Comparison of ENCODE assay signal across 21 cellular contexts in the genomic region with DNA sequence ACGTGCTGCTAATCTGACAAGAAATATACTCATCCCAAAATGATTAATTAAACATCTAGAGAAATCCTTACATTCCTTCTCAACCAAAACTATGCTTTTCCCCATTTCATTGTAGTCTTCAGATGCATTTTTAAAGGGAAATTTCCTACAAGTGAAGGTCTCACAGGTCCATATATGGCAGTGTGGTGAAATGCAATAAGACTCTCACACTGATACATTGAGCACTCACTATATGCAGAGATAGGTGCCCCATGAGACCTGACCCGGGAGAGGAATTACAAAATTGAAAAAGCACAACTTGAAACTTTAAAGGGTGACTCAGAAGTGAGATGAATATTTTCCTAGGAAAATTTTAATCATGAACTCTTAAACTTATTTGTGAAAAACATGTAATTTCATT.
"Had no signal": no experiment of that assay in that cellular context is flagged by ENCODE, and none has a peak within 500 bp of the region (broad histone marks: within the 10 kb centered on the region; RNA-seq: fewer than 3 reads in every experiment).

No MANE protein-coding gene starts in this region.

- H3K36me3 Mint-ChIP-seq: activated naive CD8-positive, alpha-beta T cell; immature natural killer cell; stimulated activated naive B cell treated with anti-CD40 and anti-IgM and Interleukin-4, amounts not matched to agents 10 μg/mL and 1 μg/mL and 100 μg/mL, for 72 hours had no signal

- H3K4me1 Mint-ChIP-seq: immature natural killer cell; stimulated activated naive B cell treated with anti-CD40 and anti-IgM and Interleukin-4, amounts not matched to agents 10 μg/mL and 1 μg/mL and 100 μg/mL, for 72 hours had no signal

- H3K27ac Mint-ChIP-seq: activated CD8-positive, alpha-beta T cell treated with anti-CD3 and anti-CD28 coated beads, Interleukin-2, amount 10 ng/mL, durations not matched to agents 7 days and 5 days; activated naive CD8-positive, alpha-beta T cell; immature natural killer cell; natural killer cell treated with Interleukin-12 subunit alpha and Interleukin-12 subunit beta and Interleukin-15 and Interleukin-18, amount 100 ng/mL, for 72 hours; stimulated activated naive B cell treated with anti-CD40 and anti-IgM and Interleukin-4, amounts not matched to agents 10 μg/mL and 1 μg/mL and 100 μg/mL, for 72 hours had no signal

- H3K4me3 Mint-ChIP-seq: activated CD8-positive, alpha-beta T cell treated with anti-CD3 and anti-CD28 coated beads, Interleukin-2, amount 10 ng/mL, durations not matched to agents 7 days and 5 days; activated naive CD8-positive, alpha-beta T cell; immature natural killer cell; natural killer cell treated with Interleukin-12 subunit alpha and Interleukin-12 subunit beta and Interleukin-15 and Interleukin-18, amount 100 ng/mL, for 72 hours; stimulated activated naive B cell treated with anti-CD40 and anti-IgM and Interleukin-4, amounts not matched to agents 10 μg/mL and 1 μg/mL and 100 μg/mL, for 72 hours had no signal

- H3K27ac ChIP-seq: breast epithelium, foreskin keratinocyte, tibial nerve, uterus had no signal

- H3K9me3 ChIP-seq: breast epithelium, tibial nerve, uterus had no signal

- H3K27me3 ChIP-seq: breast epithelium, foreskin keratinocyte, tibial nerve, uterus had no signal

- H3K4me3 ChIP-seq: breast epithelium, tibial nerve, uterus had no signal

- ATAC-seq: activated CD8-positive, alpha-beta T cell treated with anti-CD3 and anti-CD28 coated beads, Interleukin-2, amount 10 ng/mL, durations not matched to agents 7 days and 5 days; foreskin keratinocyte; natural killer cell treated with Interleukin-12 subunit alpha and Interleukin-12 subunit beta and Interleukin-15 and Interleukin-18, amount 100 ng/mL, for 72 hours; stimulated activated naive B cell treated with anti-CD40 and anti-IgM and Interleukin-4, amounts not matched to agents 10 μg/mL and 1 μg/mL and 100 μg/mL, for 72 hours had no signal

- DNase-seq: activated CD4-positive, alpha-beta T cell treated with anti-CD3 and anti-CD28 coated beads for 48 hours; activated CD8-positive, alpha-beta memory T cell treated with anti-CD3 and anti-CD28 coated beads, Interleukin-2, amount 50 U/mL, for 4 hours; activated CD8-positive, alpha-beta T cell treated with anti-CD3 and anti-CD28 coated beads, Interleukin-2, amount 10 ng/mL, durations not matched to agents 7 days and 5 days; activated effector memory CD4-positive, alpha-beta T cell treated with anti-CD3 and anti-CD28 coated beads, Interleukin-2, amount 50 U/mL, for 16 hours; activated T-cell treated with anti-CD3 and anti-CD28 coated beads, Interleukin-2, amount 50 U/mL, for 48 hours; anterior cingulate cortex; erythroblast; foreskin keratinocyte; glutamatergic neuron; hypothalamus; immature natural killer cell; posterior cingulate gyrus; retina; stimulated activated CD4-positive, alpha-beta T cell treated with anti-CD3 and anti-CD28 coated beads, Interleukin-2, amount 100 ng/mL, for 48 hours; stimulated activated naive B cell treated with anti-CD40 and anti-IgM and Interleukin-4, amounts not matched to agents 10 μg/mL and 1 μg/mL and 100 μg/mL, for 72 hours; T-helper 2 cell; uterus had no signal

- H3K4me1 ChIP-seq: breast epithelium, foreskin keratinocyte, tibial nerve, uterus had no signal

- H3K27me3 Mint-ChIP-seq: activated naive CD8-positive, alpha-beta T cell; natural killer cell treated with Interleukin-12 subunit alpha and Interleukin-12 subunit beta and Interleukin-15 and Interleukin-18, amount 100 ng/mL, for 72 hours; stimulated activated naive B cell treated with anti-CD40 and anti-IgM and Interleukin-4, amounts not matched to agents 10 μg/mL and 1 μg/mL and 100 μg/mL, for 72 hours had no signal

- H3K36me3 ChIP-seq: breast epithelium, tibial nerve, uterus had no signal
